Comparison of ENCODE assay signal across 8 cellular contexts in genomic region chr20:2750343-2751251, GRCh38. TPM values are rescaled to one million over a fixed set of nuclear protein-coding genes. Genes with fewer than 3 reads are reported as not detected.
DNase-seq lines count a peak whose midpoint lies in the region; ATAC-seq and TF ChIP-seq lines count a peak whose summit lies in the region.

No MANE protein-coding gene starts in this region.

- TF ChIP-seq CTCF in WTC11 (IDR thresholded peaks at IDR 0.05), result no peak
- TF ChIP-seq CTCF in heart right ventricle (IDR thresholded peaks at IDR 0.05), result no peak

- H3K4me1 Mint-ChIP-seq in WTC11, result peaks cover 29% of the 10 kb centered on the region

- H3K27me3 Mint-ChIP-seq in WTC11 (ENCODE audit: low read depth), result peaks cover 90% of the 10 kb centered on the region

- WGBS in heart right ventricle, 2 donors, result 4 to 6% methylated on average over 44 of the region's 44 CpGs

- H3K9me3 ChIP-seq in heart right ventricle, result no peaks in the 10 kb centered on the region

- H3K9me3 Mint-ChIP-seq in WTC11, result no peaks in the 10 kb centered on the region

- H3K4me1 ChIP-seq in heart right ventricle, result peaks cover 8 to 30% (median 25%) of the 10 kb centered on the region in 9 donors

- H3K27me3 ChIP-seq in heart right ventricle, result peaks cover 5 to 66% (median 40%) of the 10 kb centered on the region in 7 donors

- H3K36me3 ChIP-seq in heart right ventricle, result no peaks in the 10 kb centered on the region

- CTCF ChIA-PET in WTC11 (lab: Charles Lee), result interaction anchor here (1.4 to 7.3 kb wide), 8 partner anchors 9 to 102 kb away, joined by 3 to 120 read pairs (median 9); partner anchors contain the start of gene CPXM1

- intact Hi-C loops in heart right ventricle (cut with DNase I), result loop anchor here in 9 of 10 donors (5.0 to 10.0 kb wide), 6 partner anchors 63 to 254 kb away; partner anchors contain the start of genes PCED1A (in 1 of the 9) and VPS16 (in 1 of the 9)

- no peak overlapping the region for H3K27ac ChIP-seq in heart right ventricle

- peak overlapping the region in 9 of 10 donors; percentile 40 to 57 (median 48) for H3K4me3 ChIP-seq in heart right ventricle

- H3K4me3 Mint-ChIP-seq in WTC11, result peak overlapping the region; percentile 72

- no peaks in the 10 kb centered on the region for H3K36me3 Mint-ChIP-seq in WTC11

- H3K27ac Mint-ChIP-seq in WTC11, result no peak overlapping the region

- POLR2A ChIA-PET in WTC11 (lab: Charles Lee), result no interaction called here

- ATAC-seq in WTC11 (peak; percentile 42), heart right ventricle (peak in 7 of 8 donors; percentile 35 to 67 (median 42)), GM18868 (IDR thresholded peaks at IDR 0.05; ENCODE audit: unreplicated experiment) (no peak), GM18867 (IDR thresholded peaks at IDR 0.05; ENCODE audit: unreplicated experiment) (no peak)

- DNase-seq in stimulated activated CD4-positive, alpha-beta T cell treated with anti-CD3 and anti-CD28 coated beads, Interleukin-15, amount 100 ng/mL, for 24 hours, result peak; percentile 34
- no peak for DNase-seq in stimulated activated CD4-positive, alpha-beta T cell treated with anti-CD3 and anti-CD28 coated beads, Interleukin-4, amount 100 ng/mL, for 24 hours
- DNase-seq in WTC11 (ENCODE audit: low spot score) (peak; percentile 71), heart right ventricle (no peak), retina (peak; percentile 57), 8988T (no peak)

TF ChIP-seq in WTC11, 78 proteins besides CTCF, POLR2A, EP300 and RAD21:
- 0 out of 2 replicates have a peak, but pooled peaks have one; percentile 23 for TF ChIP-seq TP53 (CRISPR knock-in tag; IDR thresholded peaks at IDR 0.05)
- peak; percentile 49 for TF ChIP-seq PRDM15 (CRISPR knock-in tag; IDR thresholded peaks at IDR 0.05)
- 0 out of 2 replicates have a peak, but pooled peaks have one; percentile 42 for TF ChIP-seq USF2 (CRISPR knock-in tag; IDR thresholded peaks at IDR 0.05)
- TF ChIP-seq ZBTB43 (CRISPR knock-in tag; IDR thresholded peaks at IDR 0.05), result no peak
- no peak for TF ChIP-seq ATF6 (CRISPR knock-in tag; IDR thresholded peaks at IDR 0.05)

RNA-seq across cellular contexts. Expression of gene CPXM1, which starts 49.8 kb away (rescaled TPM):
- total RNA-seq in WTC11 (2021), result 51.2 to 57.1 TPM (median 54.6 TPM) in 3 replicates
- total RNA-seq in heart right ventricle, result 1 to 10 TPM in 5 of 10 donors, under 1 TPM in 4, not detected in 1; 0.48 to 4.5 (median 1.4) TPM
- 1 to 10 TPM; 1.2 to 4.9 TPM for polyA plus RNA-seq in heart right ventricle

RNA-seq across cellular contexts. Expression of gene EBF4, which starts 58.0 kb away (rescaled TPM):
- total RNA-seq in WTC11 (2021) (2.7 to 5.0 TPM (median 3.2 TPM) in 3 replicates), heart right ventricle (1 to 10 TPM; 2.0 to 6.2 (median 3.6) TPM)
- 1 to 10 TPM; 3.3 to 8.0 TPM for polyA plus RNA-seq in heart right ventricle

Comparison
In these comparisons a context has a peak if more than half of its experiments do, and no peak if none do; other contexts are left out.
1. DNase-seq: peak in stimulated activated CD4-positive, alpha-beta T cell treated with anti-CD3 and anti-CD28 coated beads, Interleukin-15, amount 100 ng/mL, for 24 hours (single experiment), WTC11 (single experiment) and retina (single experiment); none in stimulated activated CD4-positive, alpha-beta T cell treated with anti-CD3 and anti-CD28 coated beads, Interleukin-4, amount 100 ng/mL, for 24 hours (single experiment), heart right ventricle (0 of 2) and 8988T (single experiment).
2. ATAC-seq: peak in WTC11 (single experiment) and heart right ventricle (7 of 8); none in GM18868 (single experiment) and GM18867 (single experiment).